ENCODE assay signal across 21 cellular contexts in genomic region chrX:117376460-117376859, GRCh38.
DNase-seq lines count a peak whose midpoint lies in the region; TF ChIP-seq lines count a peak whose summit lies in the region.
"Had no signal": no experiment of that assay in that cellular context is flagged by ENCODE, and none has a peak within 500 bp of the region (broad histone marks: within the 10 kb centered on the region; RNA-seq: fewer than 3 reads in every experiment).

No MANE protein-coding gene starts in this region.

- H3K27me3 ChIP-seq in liver (ENCODE audit: control insufficient read depth in 4 of 4, insufficient read depth in 4 of 4, low read length in 3 of 4), result no peaks in the 10 kb centered on the region
- H3K27me3 ChIP-seq in spleen (replicated peaks in 1 of 7), result no peaks in the 10 kb centered on the region
- H3K27me3 ChIP-seq: esophagus muscularis mucosa, SJCRH30 had no signal

- H3K4me3 ChIP-seq in epithelial cell of esophagus (ENCODE audit: low read length) (no peak overlapping the region), liver (ENCODE audit: low read depth in 1 of 3, low read length in 3 of 3) (no peak overlapping the region), spleen (no peak overlapping the region)
- H3K4me3 ChIP-seq: esophagus muscularis mucosa, lower lobe of right lung, SJCRH30, thoracic aorta had no signal

- H3K9ac ChIP-seq in liver (ENCODE audit: low read depth in 1 of 2, low read length in 2 of 2), result no peak overlapping the region

- TF ChIP-seq RAD21 in liver (IDR thresholded peaks at IDR 0.05), result peak in 1 of 2 donors; percentile 13

- TF ChIP-seq CTCF in epithelial cell of esophagus (IDR thresholded peaks at IDR 0.05; ENCODE audit: insufficient read depth, low read depth, low read length, missing control alignments) (no peak), liver (IDR thresholded peaks at IDR 0.05; ENCODE audit: low read depth, low read length, missing input control) (no peak), spleen (IDR thresholded peaks at IDR 0.05 in 8 of 11, conservative IDR thresholded peaks at IDR 0.05 in 3 of 11) (no peak)

- no peak for TF ChIP-seq POLR2A in spleen (IDR thresholded peaks at IDR 0.05)

- DNase-seq in HPDE6-E6E7 (ENCODE audit: extremely low spot score) (peak; percentile 22), NCI-H460 (ENCODE audit: extremely low read depth, low read depth) (peak; percentile 53), epithelial cell of esophagus (ENCODE audit: low read depth) (peak; percentile 83), SW 1271 (lab: John Stamatoyannopoulos, UW) (no peak), C1 segment of cervical spinal cord (lab: John Stamatoyannopoulos, UW) (no peak), NCI-H128 (lab: John Stamatoyannopoulos, UW; ENCODE audit: unreplicated experiment) (no peak), spleen (no peak)
- DNase-seq: activated CD4-positive, alpha-beta T cell treated with anti-CD3 and anti-CD28 coated beads, Interleukin-2, amount 50 U/mL, for 4 hours; activated gamma-delta T cell; caudate nucleus; glutamatergic neuron; lower lobe of right lung; NCI-H1048; NCI-H526; nucleus accumbens; SJCRH30; stimulated activated CD4-positive, alpha-beta T cell treated with anti-CD3 and anti-CD28 coated beads, Interleukin-15, amount 100 ng/mL, for 24 hours; T-helper 17 cell had no signal

- intact Hi-C loops in spleen (cut with DNase I; ENCODE audit: low total_unique reads), result no loop called here

- H3K9me3 ChIP-seq in liver (ENCODE audit: control insufficient read depth in 4 of 4, low read length in 3 of 4) (no peaks in the 10 kb centered on the region), spleen (no peaks in the 10 kb centered on the region)
- H3K9me3 ChIP-seq: esophagus muscularis mucosa, lower lobe of right lung, SJCRH30, thoracic aorta had no signal

- H3K36me3 ChIP-seq in liver (ENCODE audit: control insufficient read depth in 4 of 4, insufficient read depth in 3 of 4, low read depth in 1 of 4, low read length in 3 of 4) (no peaks in the 10 kb centered on the region), spleen (no peaks in the 10 kb centered on the region)
- H3K36me3 ChIP-seq: esophagus muscularis mucosa, lower lobe of right lung, SJCRH30, thoracic aorta had no signal

- H3K27ac ChIP-seq in liver (ENCODE audit: low read depth in 1 of 2, low read length in 2 of 2), result no peak overlapping the region
- H3K27ac ChIP-seq in spleen, result no peak overlapping the region
- H3K27ac ChIP-seq: esophagus muscularis mucosa, lower lobe of right lung, SJCRH30, thoracic aorta had no signal

- H3K4me1 ChIP-seq in liver (ENCODE audit: control insufficient read depth in 4 of 4, insufficient read depth in 4 of 4, low read length in 3 of 4) (peaks cover 0 to 4% (median 1%) of the 10 kb centered on the region in 4 donors), spleen (no peaks in the 10 kb centered on the region)
- H3K4me1 ChIP-seq: esophagus muscularis mucosa, lower lobe of right lung, SJCRH30 had no signal

TF ChIP-seq in liver, 16 proteins besides CTCF, POLR2A, EP300 and RAD21:
- TF ChIP-seq TAF1 (conservative IDR thresholded peaks at IDR 0.05), result no peak
- peak; percentile 92 to 96 for TF ChIP-seq JUND (IDR thresholded peaks at IDR 0.05)
- peak; percentile 81 for TF ChIP-seq FOXA2 (IDR thresholded peaks at IDR 0.05)
- no peak for TF ChIP-seq REST (IDR thresholded peaks at IDR 0.05)
- no peak for TF ChIP-seq NR2F2 (IDR thresholded peaks at IDR 0.05)
- peak in 1 of 2 donors; percentile 62 for TF ChIP-seq EGR1 (IDR thresholded peaks at IDR 0.05; ENCODE audit: low read depth in 2 of 2)
- TF ChIP-seq YY1 (IDR thresholded peaks at IDR 0.05), result no peak
- no peak for TF ChIP-seq ZBTB33 (IDR thresholded peaks at IDR 0.05)
- TF ChIP-seq HNF4A (conservative IDR thresholded peaks at IDR 0.05), result peak; percentile 52 to 79
- TF ChIP-seq HNF4G (IDR thresholded peaks at IDR 0.05), result no peak
- TF ChIP-seq MAX (IDR thresholded peaks at IDR 0.05), result no peak
- peak; percentile 76 for TF ChIP-seq FOXA1 (IDR thresholded peaks at IDR 0.05)
- no peak for TF ChIP-seq GABPA (IDR thresholded peaks at IDR 0.05 in 1 of 2, conservative IDR thresholded peaks at IDR 0.05 in 1 of 2)
- TF ChIP-seq RXRA (IDR thresholded peaks at IDR 0.05), result peak; percentile 44 to 69
- peak; percentile 22 for TF ChIP-seq SP1 (IDR thresholded peaks at IDR 0.05)
- TF ChIP-seq ATF3 (IDR thresholded peaks at IDR 0.05), result peak; percentile 89
TF ChIP-seq in liver: peak in this region for 8.

Comparison
In these comparisons a context has a peak if more than half of its experiments do, and no peak if none do; other contexts are left out.
1. DNase-seq: peak in HPDE6-E6E7 (single experiment), NCI-H460 (single experiment) and epithelial cell of esophagus (single experiment); none in SW 1271 (0 of 2), C1 segment of cervical spinal cord (0 of 14), NCI-H128 (single experiment) and spleen (single experiment).